Comparison of ENCODE assay signal across 17 cellular contexts in the genomic region with DNA sequence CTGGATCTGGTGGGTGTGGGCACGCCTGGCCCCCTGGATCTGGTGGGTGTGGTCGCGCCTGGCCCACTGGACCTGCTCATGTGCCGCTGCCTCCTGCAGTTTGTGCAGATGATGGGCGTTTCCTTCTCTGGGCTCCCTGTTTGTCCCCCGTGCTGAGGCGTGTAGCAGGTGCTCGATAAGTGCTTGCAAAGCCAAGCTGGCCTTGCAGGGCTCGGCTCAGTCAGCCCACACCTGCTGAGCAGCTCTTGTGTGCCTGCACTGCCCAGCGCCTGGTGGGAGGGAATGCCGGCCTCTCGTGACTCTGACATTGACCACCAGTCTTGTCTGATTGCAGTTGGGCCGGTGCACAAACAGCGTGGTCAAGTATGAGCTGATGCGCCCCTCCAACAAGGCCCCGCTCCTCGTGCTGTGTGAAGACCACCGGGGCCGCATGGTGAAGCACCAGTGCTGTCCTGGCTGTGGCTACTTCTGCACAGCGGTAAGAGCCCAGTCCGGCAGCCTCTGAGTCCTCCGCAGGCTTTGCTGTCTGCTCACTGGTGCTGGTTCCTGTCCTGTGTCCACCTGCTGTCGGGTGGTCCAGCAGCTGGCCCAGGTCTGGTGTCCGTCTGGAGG.
"Had no signal": no experiment of that assay in that cellular context is flagged by ENCODE, and none has a peak within 500 bp of the region (broad histone marks: within the 10 kb centered on the region; RNA-seq: fewer than 3 reads in every experiment).

No MANE protein-coding gene starts in this region.

- H3K27ac ChIP-seq: dorsolateral prefrontal cortex, gastroesophageal sphincter, neutrophil, right atrium auricular region, suprapubic skin, thyroid gland had no signal

- H3K27me3 ChIP-seq: dorsolateral prefrontal cortex, gastroesophageal sphincter, neutrophil, right atrium auricular region, suprapubic skin, thyroid gland had no signal

- H3K9me3 ChIP-seq: neutrophil, right atrium auricular region, suprapubic skin, thyroid gland had no signal

- H3K4me3 ChIP-seq: dorsolateral prefrontal cortex, gastroesophageal sphincter, right atrium auricular region, suprapubic skin, thyroid gland had no signal

- H3K4me1 ChIP-seq: gastroesophageal sphincter, right atrium auricular region, suprapubic skin had no signal

- DNase-seq: cortex of kidney; dorsolateral prefrontal cortex; effector memory CD4-positive, alpha-beta T cell; glutamatergic neuron; immature natural killer cell; left colon; naive thymus-derived CD4-positive, alpha-beta T cell; nephron progenitor cell; small intestine; stimulated activated CD4-positive, alpha-beta T cell treated with anti-CD3 and anti-CD28 coated beads, Interleukin-4, amount 100 ng/mL, for 1 hour; stimulated activated CD8-positive, alpha-beta memory T cell treated with anti-CD3 and anti-CD28 coated beads, Interleukin-4, amount 100 ng/mL, for 48 hours; stimulated activated naive CD8-positive, alpha-beta T cell treated with anti-CD3 and anti-CD28 coated beads, Interleukin-15, Interleukin-2, amounts not matched to agents 100 U/mL and 50 U/mL, for 24 hours; thyroid gland had no signal
